12 cellular contexts compared by ENCODE assay signal in the genomic region with DNA sequence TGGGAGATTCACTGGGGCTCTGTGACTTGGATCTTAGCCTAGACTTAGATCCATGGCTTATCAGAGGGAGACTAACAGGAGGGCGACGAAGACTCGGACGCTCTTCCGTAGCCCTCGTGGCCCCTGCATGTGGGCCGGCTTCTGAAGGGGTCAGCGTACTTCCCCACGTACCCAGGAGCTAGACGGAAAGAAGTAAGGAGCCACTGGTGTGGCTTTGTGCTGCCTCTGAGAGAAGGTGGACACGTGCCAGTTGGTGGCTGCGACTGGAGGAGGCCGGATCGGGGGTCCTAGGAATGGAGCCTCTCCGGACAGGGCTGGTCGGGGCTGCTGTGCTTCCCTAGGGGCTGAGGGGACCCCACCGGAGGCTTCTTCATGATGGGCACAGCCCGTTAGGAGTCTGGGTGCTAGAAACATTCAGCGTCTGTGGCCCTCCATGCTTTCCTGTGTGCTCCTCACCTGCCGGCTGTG. TPM values are rescaled to one million over a fixed set of nuclear protein-coding genes. Genes with fewer than 3 reads are reported as not detected.
A peak's percentile ranks its signal among the peaks of the same experiment; 100 is the strongest.
DNase-seq lines count a peak whose midpoint lies in the region; ATAC-seq, FAIRE-seq and TF ChIP-seq lines count a peak whose summit lies in the region.
"Had no signal": no experiment of that assay in that cellular context is flagged by ENCODE, and none has a peak within 500 bp of the region (broad histone marks: within the 10 kb centered on the region; RNA-seq: fewer than 3 reads in every experiment).

No MANE protein-coding gene starts in this region.

- H4K20me1 ChIP-seq in Loucy (ENCODE audit: insufficient read depth, low read length, poor library complexity, severe bottlenecking) (peaks cover 56% of the 10 kb centered on the region), neural progenitor cell (ENCODE audit: low read depth) (no peaks in the 10 kb centered on the region)

- DNase-seq in CD8-positive, alpha-beta T cell = peak in 2 of 7 experiments; percentile 29 to 56
- no peak for DNase-seq in activated naive CD8-positive, alpha-beta T cell treated with anti-CD3 and anti-CD28 coated beads, Interleukin-2, amount 50 U/mL, for 24 hours
- peak in 1 of 9 donors; percentile 38 for DNase-seq in naive thymus-derived CD4-positive, alpha-beta T cell
- no peak for DNase-seq in activated CD4-positive, CD25-positive, alpha-beta regulatory T cell (lab: John Stamatoyannopoulos, UW)
- DNase-seq in GM12891 (ENCODE audit: insufficient read length, low spot score) = no peak
- no peak for DNase-seq in neural progenitor cell (ENCODE audit: low spot score)
- DNase-seq: GOT3, Karpas-422, kidney glomerular epithelial cell had no signal

- H3K9me2 ChIP-seq in Loucy (replicated peaks; ENCODE audit: low read depth, low read length) = no peaks in the 10 kb centered on the region

- H3K36me3 Mint-ChIP-seq in CD8-positive, alpha-beta T cell = peaks cover 7% of the 10 kb centered on the region
- H3K36me3 Mint-ChIP-seq in activated naive CD8-positive, alpha-beta T cell treated with anti-CD3 and anti-CD28 coated beads, Interleukin-2, amount 50 U/mL, for 24 hours (ENCODE audit: low read depth) = peaks cover 26% of the 10 kb centered on the region
- peaks cover 0 to 29% (median 4%) of the 10 kb centered on the region in 5 donors for H3K36me3 Mint-ChIP-seq in naive thymus-derived CD4-positive, alpha-beta T cell
- no peaks in the 10 kb centered on the region for H3K36me3 Mint-ChIP-seq in neural progenitor cell

- H3K4me1 ChIP-seq in CD8-positive, alpha-beta T cell (ENCODE audit: insufficient read depth, low read length) = peaks cover 51% of the 10 kb centered on the region
- peaks cover 53% of the 10 kb centered on the region for H3K4me1 ChIP-seq in Loucy (ENCODE audit: insufficient read depth, low read length, poor library complexity, severe bottlenecking)
- H3K4me1 ChIP-seq in naive thymus-derived CD4-positive, alpha-beta T cell (ENCODE audit: control insufficient read depth in 2 of 2, insufficient read depth in 2 of 2, low read length in 2 of 2) = peaks cover 28 to 36% of the 10 kb centered on the region in 2 donors
- peaks cover 15% of the 10 kb centered on the region for H3K4me1 ChIP-seq in neural progenitor cell

- H3K4me2 ChIP-seq in Loucy (ENCODE audit: low read depth, low read length, poor library complexity, severe bottlenecking) = peak overlapping the region; percentile 90
- no peak overlapping the region for H3K4me2 ChIP-seq in neural progenitor cell

- no peaks in the 10 kb centered on the region for H3K9me3 Mint-ChIP-seq in CD8-positive, alpha-beta T cell
- no peaks in the 10 kb centered on the region for H3K9me3 Mint-ChIP-seq in activated naive CD8-positive, alpha-beta T cell treated with anti-CD3 and anti-CD28 coated beads, Interleukin-2, amount 50 U/mL, for 24 hours
- H3K9me3 Mint-ChIP-seq in naive thymus-derived CD4-positive, alpha-beta T cell = no peaks in the 10 kb centered on the region
- H3K9me3 Mint-ChIP-seq in neural progenitor cell = no peaks in the 10 kb centered on the region

- FAIRE-seq in GM12891 (lab: Jason Lieb, UNC) = no peak
- FAIRE-seq: colon had no signal

- H3F3A ChIP-seq in Loucy (ENCODE audit: low read depth) = no peaks in the 10 kb centered on the region
- H3F3A ChIP-seq in neural progenitor cell (ENCODE audit: low read depth) = peaks cover 14% of the 10 kb centered on the region

- H3K36me3 ChIP-seq in CD8-positive, alpha-beta T cell (ENCODE audit: insufficient read depth, low read length) = no peaks in the 10 kb centered on the region
- H3K36me3 ChIP-seq in Loucy (ENCODE audit: insufficient read depth, low read length) = peaks cover 43% of the 10 kb centered on the region
- no peaks in the 10 kb centered on the region for H3K36me3 ChIP-seq in naive thymus-derived CD4-positive, alpha-beta T cell (ENCODE audit: control insufficient read depth in 2 of 3, insufficient read depth in 3 of 3, low read length in 3 of 3)
- no peaks in the 10 kb centered on the region for H3K36me3 ChIP-seq in neural progenitor cell

- peak overlapping the region; percentile 88 for H3K4me3 ChIP-seq in CD8-positive, alpha-beta T cell (ENCODE audit: low read depth, low read length)
- H3K4me3 ChIP-seq in Loucy (ENCODE audit: low read length, poor library complexity, severe bottlenecking) (peak overlapping the region; percentile 93), neural progenitor cell (no peak overlapping the region)
- H3K4me3 ChIP-seq in naive thymus-derived CD4-positive, alpha-beta T cell (ENCODE audit: low read length) = peak overlapping the region; percentile 75

- no peaks in the 10 kb centered on the region for H3K9me3 ChIP-seq in CD8-positive, alpha-beta T cell (ENCODE audit: low read length)
- H3K9me3 ChIP-seq in Loucy (ENCODE audit: insufficient read depth, low read depth, low read length) (no peaks in the 10 kb centered on the region), neural progenitor cell (ENCODE audit: low read depth) (no peaks in the 10 kb centered on the region)
- H3K9me3 ChIP-seq in naive thymus-derived CD4-positive, alpha-beta T cell (ENCODE audit: control insufficient read depth in 2 of 3, low read length in 3 of 3) = no peaks in the 10 kb centered on the region

- peaks cover 100% of the 10 kb centered on the region for H3K79me2 ChIP-seq in Loucy (ENCODE audit: insufficient read depth, low read length)
- no peaks in the 10 kb centered on the region for H3K79me2 ChIP-seq in neural progenitor cell (ENCODE audit: low read depth)

- H3K9ac ChIP-seq in Loucy (ENCODE audit: low read depth, low read length, poor library complexity, severe bottlenecking) = peak overlapping the region; percentile 98
- no peak overlapping the region for H3K9ac ChIP-seq in neural progenitor cell

- intact Hi-C loops in CD8-positive, alpha-beta T cell (cut with DNase I, micrococcal nuclease) = loop anchor here in 1 of 2 experiments (1.0 to 5.0 kb wide), 2 partner anchors 8 to 47 kb away; no protein-coding TSS in a partner anchor
- intact Hi-C loops in naive thymus-derived CD4-positive, alpha-beta T cell (cut with micrococcal nuclease) = loop anchor here (1.0 to 2.0 kb wide), 4 partner anchors 8 to 70 kb away; no protein-coding TSS in a partner anchor

- no peaks in the 10 kb centered on the region for H3K27me3 ChIP-seq in CD8-positive, alpha-beta T cell (ENCODE audit: insufficient read depth, low read length)
- H3K27me3 ChIP-seq in Loucy (ENCODE audit: insufficient read depth, low read length, poor library complexity, severe bottlenecking) (peaks cover 26% of the 10 kb centered on the region), neural progenitor cell (peaks cover 28% of the 10 kb centered on the region)
- H3K27me3 ChIP-seq in naive thymus-derived CD4-positive, alpha-beta T cell (ENCODE audit: control insufficient read depth in 2 of 2, insufficient read depth in 2 of 2, low read length in 2 of 2) = no peaks in the 10 kb centered on the region

- TF ChIP-seq CTCF in CD8-positive, alpha-beta T cell (IDR thresholded peaks at IDR 0.05) = no peak
- TF ChIP-seq CTCF in Loucy (conservative IDR thresholded peaks at IDR 0.05; ENCODE audit: low read length) = no peak
- no peak for TF ChIP-seq CTCF in neural progenitor cell (IDR thresholded peaks at IDR 0.05)

- no peak; the same call in 1 of the 2 replicates for TF ChIP-seq POLR2A in GM12891 (IDR thresholded peaks at IDR 0.05; ENCODE audit: low read depth, low read length)

- CTCF ChIA-PET in CD8-positive, alpha-beta T cell (lab: Charles Lee) = interaction anchor here (0.6 to 4.1 kb wide), 5 partner anchors 9 to 165 kb away, joined by 3 to 34 read pairs (median 4); no protein-coding TSS in a partner anchor
- CTCF ChIA-PET in naive thymus-derived CD4-positive, alpha-beta T cell (lab: Charles Lee) = interaction anchor here (0.5 to 4.1 kb wide), 5 partner anchors 9 to 1113 kb away, joined by 3 to 37 read pairs (median 4); no protein-coding TSS in a partner anchor

- no peak overlapping the region for H2AFZ ChIP-seq in Loucy (ENCODE audit: low read length)
- no peak overlapping the region for H2AFZ ChIP-seq in neural progenitor cell (replicated peaks)

- no peak for ATAC-seq in CD8-positive, alpha-beta T cell
- no peak for ATAC-seq in activated naive CD8-positive, alpha-beta T cell treated with anti-CD3 and anti-CD28 coated beads, Interleukin-2, amount 50 U/mL, for 24 hours
- ATAC-seq in naive thymus-derived CD4-positive, alpha-beta T cell = no peak
- ATAC-seq in GM21515 (IDR thresholded peaks at IDR 0.05; ENCODE audit: unreplicated experiment) = no peak

- peak overlapping the region; percentile 47 for H3K27ac ChIP-seq in CD8-positive, alpha-beta T cell (ENCODE audit: low read depth, low read length)
- H3K27ac ChIP-seq in naive thymus-derived CD4-positive, alpha-beta T cell (ENCODE audit: low read depth, low read length) = peak overlapping the region; percentile 79
- H3K27ac ChIP-seq in neural progenitor cell = no peak overlapping the region

- peak overlapping the region; percentile 70 for H3K4me3 Mint-ChIP-seq in CD8-positive, alpha-beta T cell
- H3K4me3 Mint-ChIP-seq in activated naive CD8-positive, alpha-beta T cell treated with anti-CD3 and anti-CD28 coated beads, Interleukin-2, amount 50 U/mL, for 24 hours = peak overlapping the region; percentile 86
- H3K4me3 Mint-ChIP-seq in naive thymus-derived CD4-positive, alpha-beta T cell = peak overlapping the region; percentile 75 to 94 (median 92)
- H3K4me3 Mint-ChIP-seq in neural progenitor cell = no peak overlapping the region

- peak overlapping the region; percentile 84 for H3K27ac Mint-ChIP-seq in CD8-positive, alpha-beta T cell
- H3K27ac Mint-ChIP-seq in activated naive CD8-positive, alpha-beta T cell treated with anti-CD3 and anti-CD28 coated beads, Interleukin-2, amount 50 U/mL, for 24 hours = peak overlapping the region; percentile 88
- H3K27ac Mint-ChIP-seq in naive thymus-derived CD4-positive, alpha-beta T cell = peak overlapping the region; percentile 74 to 95 (median 91)
- H3K27ac Mint-ChIP-seq in neural progenitor cell = no peak overlapping the region

- no peaks in the 10 kb centered on the region for H3K27me3 Mint-ChIP-seq in CD8-positive, alpha-beta T cell (ENCODE audit: low read depth)
- no peaks in the 10 kb centered on the region for H3K27me3 Mint-ChIP-seq in activated naive CD8-positive, alpha-beta T cell treated with anti-CD3 and anti-CD28 coated beads, Interleukin-2, amount 50 U/mL, for 24 hours
- H3K27me3 Mint-ChIP-seq in naive thymus-derived CD4-positive, alpha-beta T cell = no peaks in the 10 kb centered on the region
- H3K27me3 Mint-ChIP-seq in neural progenitor cell (ENCODE audit: insufficient read depth, low read depth) = peaks cover 16% of the 10 kb centered on the region

- H3K4me1 Mint-ChIP-seq in CD8-positive, alpha-beta T cell (ENCODE audit: low read depth) = peaks cover 68% of the 10 kb centered on the region
- H3K4me1 Mint-ChIP-seq in activated naive CD8-positive, alpha-beta T cell treated with anti-CD3 and anti-CD28 coated beads, Interleukin-2, amount 50 U/mL, for 24 hours = peaks cover 76% of the 10 kb centered on the region
- peaks cover 48 to 91% (median 76%) of the 10 kb centered on the region in 7 donors for H3K4me1 Mint-ChIP-seq in naive thymus-derived CD4-positive, alpha-beta T cell
- peaks cover 20% of the 10 kb centered on the region for H3K4me1 Mint-ChIP-seq in neural progenitor cell

- POLR2A ChIA-PET in CD8-positive, alpha-beta T cell (lab: Charles Lee) = interaction anchor here (1.0 to 3.1 kb wide), 5 partner anchors 10 to 42 kb away, joined by 4 to 16 read pairs (median 5); no protein-coding TSS in a partner anchor
- POLR2A ChIA-PET in naive thymus-derived CD4-positive, alpha-beta T cell (lab: Charles Lee) = interaction anchor here (0.7 to 7.5 kb wide), 11 partner anchors 9 to 100 kb away, joined by 3 to 70 read pairs (median 5); partner anchors contain the start of gene PAK2

RNA-seq across cellular contexts. Expression of gene NRROS, which starts 1.0 kb away (rescaled TPM):
- 1 to 10 TPM; 4.6 to 5.7 TPM for total RNA-seq in CD8-positive, alpha-beta T cell
- total RNA-seq in naive thymus-derived CD4-positive, alpha-beta T cell = 10 to 100 TPM in 4 of 5 experiments, 1 to 10 TPM in 1; 9.8 to 53.3 (median 14.2) TPM
- 1 to 10 TPM; 1.3 to 4.3 TPM for polyA plus RNA-seq in naive thymus-derived CD4-positive, alpha-beta T cell
- 22.1 TPM for polyA plus RNA-seq in GM12891 (2012; ENCODE audit: low read depth, missing spikeins)
- 0.58 and 1.7 TPM in 2 replicates for total RNA-seq in neural progenitor cell (ENCODE audit: low replicate concordance)
